9 cellular contexts compared by ENCODE assay signal in the genomic region with DNA sequence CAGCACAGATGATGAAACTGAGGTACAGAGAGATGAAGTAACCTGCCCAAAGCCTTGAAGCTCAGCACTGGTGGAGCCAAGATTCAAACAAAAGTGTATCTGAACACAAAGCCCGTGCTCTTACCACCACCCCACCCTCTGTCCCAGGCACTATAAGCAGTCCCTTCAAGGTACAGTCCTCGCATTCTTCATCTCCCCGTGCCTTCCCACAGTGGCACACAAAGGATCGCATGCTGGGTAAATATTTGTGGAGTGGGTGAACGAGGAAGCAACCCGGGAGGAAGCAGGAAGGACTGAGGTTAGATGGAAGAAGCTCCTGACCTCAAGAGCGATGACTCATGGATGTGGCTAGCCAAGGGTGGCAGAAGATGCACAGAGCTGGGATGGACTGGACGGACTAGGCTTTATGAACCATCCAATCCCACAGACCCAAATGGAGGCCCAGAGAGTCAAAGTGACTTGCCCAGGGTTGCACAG. TPM values are rescaled to one million over a fixed set of nuclear protein-coding genes. Genes with fewer than 3 reads are reported as not detected.
DNase-seq lines count a peak whose midpoint lies in the region; ATAC-seq and TF ChIP-seq lines count a peak whose summit lies in the region.
"Had no signal": no experiment of that assay in that cellular context is flagged by ENCODE, and none has a peak within 500 bp of the region (broad histone marks: within the 10 kb centered on the region; RNA-seq: fewer than 3 reads in every experiment).

No MANE protein-coding gene starts in this region.

- intact Hi-C loops in Calu3 (cut with micrococcal nuclease; ENCODE audit: unreplicated experiment) = no loop called here
- intact Hi-C loops in activated T-helper 1 cell treated with anti-CD3 and anti-CD28 coated beads, Interleukin-12 subunit alpha, Interleukin-12 subunit beta, Interleukin-2, Interleukin-4 antibody, amounts not matched to agents 30 ng/mL and 10 ng/mL and 1 ng/mL, durations not matched to agents 14 hours and 24 hours and 36 hours (cut with micrococcal nuclease) = loop anchor here (2.0 kb wide), 1 partner anchor 38 kb away; the partner anchor contains the start of gene KDM5C
- intact Hi-C loops in left colon (cut with DNase I, micrococcal nuclease) = no loop called here

- ATAC-seq in left colon (peak; percentile 64), HG02571 (IDR thresholded peaks at IDR 0.05; ENCODE audit: unreplicated experiment) (no peak), HG02840 (IDR thresholded peaks at IDR 0.05; ENCODE audit: low FRiP score, unreplicated experiment) (no peak)

- H3K36me3 ChIP-seq in Loucy (ENCODE audit: insufficient read depth, low read length) = no peaks in the 10 kb centered on the region

- peaks cover 21% of the 10 kb centered on the region for H3K36me3 Mint-ChIP-seq in Calu3 (ENCODE audit: insufficient read depth, unreplicated experiment)
- H3K36me3 Mint-ChIP-seq in activated T-helper 1 cell treated with anti-CD3 and anti-CD28 coated beads, Interleukin-12 subunit alpha, Interleukin-12 subunit beta, Interleukin-2, Interleukin-4 antibody, amounts not matched to agents 30 ng/mL and 10 ng/mL and 1 ng/mL, durations not matched to agents 14 hours and 24 hours and 36 hours (ENCODE audit: low read depth) = no peaks in the 10 kb centered on the region

- H3K4me2 ChIP-seq in Loucy (ENCODE audit: low read depth, low read length, poor library complexity, severe bottlenecking) = peak overlapping the region; percentile 40

- H3K9ac ChIP-seq in Loucy (ENCODE audit: low read depth, low read length, poor library complexity, severe bottlenecking) = no peak overlapping the region

- DNase-seq in Calu3 = peak; percentile 50
- no peak for DNase-seq in activated T-helper 1 cell treated with anti-CD3 and anti-CD28 coated beads, Interleukin-12 subunit alpha, Interleukin-12 subunit beta, Interleukin-2, Interleukin-4 antibody, amounts not matched to agents 30 ng/mL and 10 ng/mL and 1 ng/mL, durations not matched to agents 14 hours and 24 hours and 36 hours (ENCODE audit: low spot score)
- no peak for DNase-seq in left colon
- DNase-seq in NCI-H1105 (lab: John Stamatoyannopoulos, UW) = no peak
- DNase-seq in NCI-H526 treated with DMSO at 0.1 percent for 48 hours (lab: John Stamatoyannopoulos, UW) = no peak
- DNase-seq: left cardiac atrium had no signal

- H3K9me2 ChIP-seq in Loucy (replicated peaks; ENCODE audit: low read depth, low read length) = no peaks in the 10 kb centered on the region

- CTCF ChIA-PET in Calu3 (lab: Charles Lee) = interaction anchor here (0.6 to 1.2 kb wide), 3 partner anchors 12 to 780 kb away, joined by 4 read pairs; no protein-coding TSS in a partner anchor

- no peaks in the 10 kb centered on the region for H3K79me2 ChIP-seq in Loucy (ENCODE audit: insufficient read depth, low read length)

- H3K4me1 ChIP-seq in Loucy (ENCODE audit: insufficient read depth, low read length, poor library complexity, severe bottlenecking) = peaks cover 24% of the 10 kb centered on the region

- H3K27me3 ChIP-seq in Loucy (ENCODE audit: insufficient read depth, low read length, poor library complexity, severe bottlenecking) = no peaks in the 10 kb centered on the region

- H3K4me1 Mint-ChIP-seq in Calu3 (ENCODE audit: low read depth, unreplicated experiment) = peaks cover 47% of the 10 kb centered on the region
- H3K4me1 Mint-ChIP-seq in activated T-helper 1 cell treated with anti-CD3 and anti-CD28 coated beads, Interleukin-12 subunit alpha, Interleukin-12 subunit beta, Interleukin-2, Interleukin-4 antibody, amounts not matched to agents 30 ng/mL and 10 ng/mL and 1 ng/mL, durations not matched to agents 14 hours and 24 hours and 36 hours (ENCODE audit: low read depth) = peaks cover 28% of the 10 kb centered on the region

- no peak overlapping the region for H3K4me3 ChIP-seq in Loucy (ENCODE audit: low read length, poor library complexity, severe bottlenecking)

- no peak overlapping the region for H3K4me3 Mint-ChIP-seq in Calu3 (ENCODE audit: low read depth, unreplicated experiment)
- no peak overlapping the region for H3K4me3 Mint-ChIP-seq in activated T-helper 1 cell treated with anti-CD3 and anti-CD28 coated beads, Interleukin-12 subunit alpha, Interleukin-12 subunit beta, Interleukin-2, Interleukin-4 antibody, amounts not matched to agents 30 ng/mL and 10 ng/mL and 1 ng/mL, durations not matched to agents 14 hours and 24 hours and 36 hours

- peak overlapping the region; percentile 25 for H3K27ac Mint-ChIP-seq in Calu3 (ENCODE audit: unreplicated experiment)
- peak overlapping the region; percentile 23 for H3K27ac Mint-ChIP-seq in activated T-helper 1 cell treated with anti-CD3 and anti-CD28 coated beads, Interleukin-12 subunit alpha, Interleukin-12 subunit beta, Interleukin-2, Interleukin-4 antibody, amounts not matched to agents 30 ng/mL and 10 ng/mL and 1 ng/mL, durations not matched to agents 14 hours and 24 hours and 36 hours

- no peaks in the 10 kb centered on the region for H4K20me1 ChIP-seq in Loucy (ENCODE audit: insufficient read depth, low read length, poor library complexity, severe bottlenecking)

- TF ChIP-seq CTCF in Calu3 (IDR thresholded peaks at IDR 0.05; ENCODE audit: unreplicated experiment) = no peak
- TF ChIP-seq CTCF in Loucy (conservative IDR thresholded peaks at IDR 0.05; ENCODE audit: low read length) = no peak

- no peaks in the 10 kb centered on the region for H3K9me3 Mint-ChIP-seq in Calu3 (ENCODE audit: low read depth, unreplicated experiment)
- H3K9me3 Mint-ChIP-seq in activated T-helper 1 cell treated with anti-CD3 and anti-CD28 coated beads, Interleukin-12 subunit alpha, Interleukin-12 subunit beta, Interleukin-2, Interleukin-4 antibody, amounts not matched to agents 30 ng/mL and 10 ng/mL and 1 ng/mL, durations not matched to agents 14 hours and 24 hours and 36 hours = no peaks in the 10 kb centered on the region

- no peak overlapping the region for H2AFZ ChIP-seq in Loucy (ENCODE audit: low read length)

- BruUV-seq in Calu3 (replicated peaks; lab: Mats Ljungman, UMichigan) = no TSS peak

- no peaks in the 10 kb centered on the region for H3K27me3 Mint-ChIP-seq in Calu3 (ENCODE audit: unreplicated experiment)
- peaks cover 2% of the 10 kb centered on the region for H3K27me3 Mint-ChIP-seq in activated T-helper 1 cell treated with anti-CD3 and anti-CD28 coated beads, Interleukin-12 subunit alpha, Interleukin-12 subunit beta, Interleukin-2, Interleukin-4 antibody, amounts not matched to agents 30 ng/mL and 10 ng/mL and 1 ng/mL, durations not matched to agents 14 hours and 24 hours and 36 hours (ENCODE audit: insufficient read depth)

- no peaks in the 10 kb centered on the region for H3F3A ChIP-seq in Loucy (ENCODE audit: low read depth)

- H3K9me3 ChIP-seq in Loucy (ENCODE audit: insufficient read depth, low read depth, low read length) = no peaks in the 10 kb centered on the region

RNA-seq across cellular contexts. Expression of gene IQSEC2, which starts 18.4 kb away (rescaled TPM):
- 14.1 and 15.2 TPM in 2 replicates for total RNA-seq in Calu3 (2022)
- 0.26 and 0.27 TPM in 2 replicates for total RNA-seq in activated T-helper 1 cell treated with anti-CD3 and anti-CD28 coated beads, Interleukin-12 subunit alpha, Interleukin-12 subunit beta, Interleukin-2, Interleukin-4 antibody, amounts not matched to agents 30 ng/mL and 10 ng/mL and 1 ng/mL, durations not matched to agents 14 hours and 24 hours and 36 hours
- 10 to 100 TPM; 32.1 to 32.9 TPM for total RNA-seq in left colon

RNA-seq across cellular contexts. Expression of gene KDM5C, which starts 37.9 kb away (rescaled TPM):
- total RNA-seq in Calu3 (2022) = 91.6 and 98.4 TPM in 2 replicates
- total RNA-seq in activated T-helper 1 cell treated with anti-CD3 and anti-CD28 coated beads, Interleukin-12 subunit alpha, Interleukin-12 subunit beta, Interleukin-2, Interleukin-4 antibody, amounts not matched to agents 30 ng/mL and 10 ng/mL and 1 ng/mL, durations not matched to agents 14 hours and 24 hours and 36 hours = 115 and 120 TPM in 2 replicates
- 100 to 1,000 TPM; 105 to 110 TPM for total RNA-seq in left colon

Comparison
In these comparisons a context has a peak if more than half of its experiments do, and no peak if none do; other contexts are left out.
1. RNA of gene IQSEC2, which starts 18.4 kb away (total RNA-seq): 32.1 to 32.9 TPM in left colon and 14.1 to 15.2 TPM in Calu3; 0.26 to 0.27 TPM in activated T-helper 1 cell treated with anti-CD3 and anti-CD28 coated beads, Interleukin-12 subunit alpha, Interleukin-12 subunit beta, Interleukin-2, Interleukin-4 antibody, amounts not matched to agents 30 ng/mL and 10 ng/mL and 1 ng/mL, durations not matched to agents 14 hours and 24 hours and 36 hours; every median in the first group is over 10 times any median in the second.